8 cellular contexts compared by ENCODE assay signal in genomic region chr10:110210663-110211454, GRCh38. TPM values are rescaled to one million over a fixed set of nuclear protein-coding genes. Genes with fewer than 3 reads are reported as not detected.
DNase-seq lines count a peak whose midpoint lies in the region; ATAC-seq and TF ChIP-seq lines count a peak whose summit lies in the region.

No MANE protein-coding gene starts in this region.

- no peak overlapping the region for H2BK20ac ChIP-seq in H9 (ENCODE audit: low read depth, low read length, poor library complexity, severe bottlenecking)

- peak overlapping the region; percentile 96 for H3K18ac ChIP-seq in H9 (ENCODE audit: insufficient read length, low read depth, low read length)

- H2BK5ac ChIP-seq in H9 (ENCODE audit: insufficient read length, low read length), result no peak overlapping the region

- H3K9me3 Mint-ChIP-seq in H9, result peaks cover 0 to 2% of the 10 kb centered on the region in 2 experiments; a peak in 3 of 5 replicates
- H3K9me3 Mint-ChIP-seq in naive thymus-derived CD4-positive, alpha-beta T cell, result peaks cover 0 to 5% (median 0%) of the 10 kb centered on the region in 11 donors
- H3K9me3 Mint-ChIP-seq in stimulated activated effector memory CD8-positive, alpha-beta T cell treated with anti-CD3 and anti-CD28 coated beads, Interleukin-12 subunit alpha, Interleukin-12 subunit beta, amount 100 ng/mL, for 72 hours, result no peaks in the 10 kb centered on the region

- peak overlapping the region; percentile 76 for H2BK12ac ChIP-seq in H9 (ENCODE audit: insufficient read length, low read depth, low read length)

- no peaks in the 10 kb centered on the region for H3K79me1 ChIP-seq in H9 (ENCODE audit: insufficient read depth, low read depth, low read length, poor library complexity, severe bottlenecking)

- H3K14ac ChIP-seq in H9 (ENCODE audit: insufficient read depth, low read length), result peak overlapping the region; percentile 72

- peak overlapping the region; percentile 70 for H2BK120ac ChIP-seq in H9 (ENCODE audit: low read depth, low read length, poor library complexity, severe bottlenecking)

- no peak overlapping the region for H4K8ac ChIP-seq in H9 (replicated peaks; ENCODE audit: insufficient read length, low read depth, low read length)

- peak; percentile 70 for ATAC-seq in RWPE2 (ENCODE audit: low read depth)
- ATAC-seq in naive thymus-derived CD4-positive, alpha-beta T cell, result peak; percentile 76
- peak; percentile 80 for ATAC-seq in stimulated activated effector memory CD8-positive, alpha-beta T cell treated with anti-CD3 and anti-CD28 coated beads, Interleukin-12 subunit alpha, Interleukin-12 subunit beta, amount 100 ng/mL, for 72 hours

- peaks cover 28% of the 10 kb centered on the region for H3K27me3 ChIP-seq in H9 (ENCODE audit: insufficient read depth, low read length)
- no peaks in the 10 kb centered on the region for H3K27me3 ChIP-seq in RWPE2 (ENCODE audit: insufficient read depth, poor library complexity, severe bottlenecking)
- no peaks in the 10 kb centered on the region for H3K27me3 ChIP-seq in naive thymus-derived CD4-positive, alpha-beta T cell (ENCODE audit: control insufficient read depth in 2 of 2, insufficient read depth in 2 of 2, low read length in 2 of 2)

- H4K91ac ChIP-seq in H9 (ENCODE audit: insufficient read length, low read depth, low read length), result no peak overlapping the region

- H3K4me3 ChIP-seq in RWPE2 (ENCODE audit: severe bottlenecking), result peak overlapping the region; percentile 60
- peak overlapping the region; percentile 69 for H3K4me3 ChIP-seq in naive thymus-derived CD4-positive, alpha-beta T cell (ENCODE audit: low read length)

- POLR2A ChIA-PET in naive thymus-derived CD4-positive, alpha-beta T cell (lab: Charles Lee), result interaction anchor here (0.6 to 11.5 kb wide), 26 partner anchors 11 to 656 kb away, joined by 3 to 353 read pairs (median 4); partner anchors contain the start of gene SMNDC1

- no peaks in the 10 kb centered on the region for H3K79me2 ChIP-seq in H9 (ENCODE audit: insufficient read depth, low read length)

- no peak overlapping the region for H2AK5ac ChIP-seq in H9 (ENCODE audit: insufficient read length, low read length)

- H3K27ac ChIP-seq in H9 (ENCODE audit: insufficient read length, low read depth, low read length) (no peak overlapping the region), RWPE2 (ENCODE audit: poor library complexity, severe bottlenecking) (peak overlapping the region; percentile 47)
- peak overlapping the region; percentile 95 for H3K27ac ChIP-seq in naive thymus-derived CD4-positive, alpha-beta T cell (ENCODE audit: low read depth, low read length)

- H3K27me3 Mint-ChIP-seq in H9 (ENCODE audit: low read depth), result peaks cover 92% of the 10 kb centered on the region
- peaks cover 0 to 10% (median 7%) of the 10 kb centered on the region in 5 donors for H3K27me3 Mint-ChIP-seq in naive thymus-derived CD4-positive, alpha-beta T cell

- H4K20me1 ChIP-seq in H9 (ENCODE audit: control insufficient read depth, insufficient read depth, insufficient read length), result no peaks in the 10 kb centered on the region

- no peak overlapping the region for H3K23ac ChIP-seq in H9 (ENCODE audit: insufficient read length, low read depth, low read length)

- peak overlapping the region; percentile 78 to 91 for H3K4me3 Mint-ChIP-seq in H9
- H3K4me3 Mint-ChIP-seq in naive thymus-derived CD4-positive, alpha-beta T cell, result peak overlapping the region; percentile 93 to 99 (median 97)
- H3K4me3 Mint-ChIP-seq in stimulated activated effector memory CD8-positive, alpha-beta T cell treated with anti-CD3 and anti-CD28 coated beads, Interleukin-12 subunit alpha, Interleukin-12 subunit beta, amount 100 ng/mL, for 72 hours, result peak overlapping the region; percentile 92

- TF ChIP-seq CTCF in H9 (conservative IDR thresholded peaks at IDR 0.05), result no peak
- TF ChIP-seq CTCF in RWPE2 (IDR thresholded peaks at IDR 0.05; ENCODE audit: poor library complexity, severe bottlenecking), result no peak

- no peak overlapping the region for H4K5ac ChIP-seq in H9 (ENCODE audit: insufficient read length, low read depth, low read length)

- H3K27ac Mint-ChIP-seq in H9, result peak overlapping the region; percentile 86 to 93 (median 88); a peak in 6 of 7 replicates
- H3K27ac Mint-ChIP-seq in naive thymus-derived CD4-positive, alpha-beta T cell, result peak overlapping the region; percentile 95 to 99 (median 98)
- peak overlapping the region; percentile 96 for H3K27ac Mint-ChIP-seq in stimulated activated effector memory CD8-positive, alpha-beta T cell treated with anti-CD3 and anti-CD28 coated beads, Interleukin-12 subunit alpha, Interleukin-12 subunit beta, amount 100 ng/mL, for 72 hours

- no peak overlapping the region for H2AFZ ChIP-seq in H9 (ENCODE audit: low read length)

- H3K23me2 ChIP-seq in H9 (ENCODE audit: insufficient read length, low read depth, low read length, poor library complexity, severe bottlenecking), result peaks cover 30% of the 10 kb centered on the region

- peak; percentile 98 for DNase-seq in EH (ENCODE audit: low read depth)
- DNase-seq in H9, result peak; percentile 99
- peak; percentile 97 for DNase-seq in M059J (ENCODE audit: low read depth)
- peak; percentile 90 for DNase-seq in RWPE2 (ENCODE audit: low spot score)
- DNase-seq in activated T-helper 9 cell treated with anti-CD3 and anti-CD28 coated beads, Interleukin-2, amount 50 U/mL, for 16 hours (ENCODE audit: low read depth), result peak; percentile 88
- peak; percentile 98 for DNase-seq in fibroblast of peridontal ligament (ENCODE audit: extremely low read depth)
- DNase-seq in naive thymus-derived CD4-positive, alpha-beta T cell, result peak; percentile 81 to 92 (median 89)
- DNase-seq in stimulated activated effector memory CD8-positive, alpha-beta T cell treated with anti-CD3 and anti-CD28 coated beads, Interleukin-12 subunit alpha, Interleukin-12 subunit beta, amount 100 ng/mL, for 72 hours (ENCODE audit: low spot score in 2 of 2), result peak; percentile 90 to 97

- H3K9ac ChIP-seq in H9 (ENCODE audit: extremely low read depth, insufficient read length, low read length), result peak overlapping the region; percentile 62

- no peak overlapping the region; the same call in 1 of the 2 replicates for H3K4ac ChIP-seq in H9 (ENCODE audit: low read depth, low read length)

- H3K36me3 ChIP-seq in RWPE2 (ENCODE audit: low read depth), result no peaks in the 10 kb centered on the region
- peaks cover 0 to 5% (median 0%) of the 10 kb centered on the region in 3 experiments for H3K36me3 ChIP-seq in naive thymus-derived CD4-positive, alpha-beta T cell (ENCODE audit: control insufficient read depth in 2 of 3, insufficient read depth in 3 of 3, low read length in 3 of 3)

- H3K4me1 ChIP-seq in H9 (ENCODE audit: insufficient read depth, low read length), result no peaks in the 10 kb centered on the region; the same call in 1 of the 2 replicates
- no peaks in the 10 kb centered on the region for H3K4me1 ChIP-seq in RWPE2 (ENCODE audit: insufficient read depth, poor library complexity, severe bottlenecking)
- peaks cover 21 to 46% of the 10 kb centered on the region in 2 donors for H3K4me1 ChIP-seq in naive thymus-derived CD4-positive, alpha-beta T cell (ENCODE audit: control insufficient read depth in 2 of 2, insufficient read depth in 2 of 2, low read length in 2 of 2)

- no peaks in the 10 kb centered on the region; a peak in 1 of 7 replicates for H3K36me3 Mint-ChIP-seq in H9 (ENCODE audit: insufficient read depth in 1 of 3, low read depth in 3 of 3)
- H3K36me3 Mint-ChIP-seq in naive thymus-derived CD4-positive, alpha-beta T cell, result peaks cover 0 to 9% (median 0%) of the 10 kb centered on the region in 5 donors
- peaks cover 54% of the 10 kb centered on the region for H3K36me3 Mint-ChIP-seq in stimulated activated effector memory CD8-positive, alpha-beta T cell treated with anti-CD3 and anti-CD28 coated beads, Interleukin-12 subunit alpha, Interleukin-12 subunit beta, amount 100 ng/mL, for 72 hours

- H3K4me1 Mint-ChIP-seq in H9, result peaks cover 39 to 45% of the 10 kb centered on the region in 2 experiments
- peaks cover 34 to 64% (median 57%) of the 10 kb centered on the region in 7 donors for H3K4me1 Mint-ChIP-seq in naive thymus-derived CD4-positive, alpha-beta T cell
- H3K4me1 Mint-ChIP-seq in stimulated activated effector memory CD8-positive, alpha-beta T cell treated with anti-CD3 and anti-CD28 coated beads, Interleukin-12 subunit alpha, Interleukin-12 subunit beta, amount 100 ng/mL, for 72 hours, result peaks cover 59% of the 10 kb centered on the region

- no peak overlapping the region for H2BK15ac ChIP-seq in H9 (ENCODE audit: low read depth, low read length)

- WGBS in H9 (ENCODE audit: extremely low coverage, insufficient read length, low lambda C conversion rate), result no CpG with 5 or more reads among the region's 60 CpGs

- no peak overlapping the region for H3K56ac ChIP-seq in H9 (ENCODE audit: insufficient read length, low read depth, low read length)

- no peak overlapping the region for H3T11ph ChIP-seq in H9 (ENCODE audit: low read length)

- H3K4me2 ChIP-seq in H9 (ENCODE audit: insufficient read depth, insufficient read length, low read length), result peak overlapping the region; percentile 92

- CTCF ChIA-PET in naive thymus-derived CD4-positive, alpha-beta T cell (lab: Charles Lee), result interaction anchor here (0.6 to 8.5 kb wide), 11 partner anchors 13 to 399 kb away, joined by 3 to 95 read pairs (median 3); no protein-coding TSS in a partner anchor

- intact Hi-C loops in naive thymus-derived CD4-positive, alpha-beta T cell (cut with micrococcal nuclease), result loop anchor here (1.0 to 5.0 kb wide), 9 partner anchors 15 to 708 kb away; partner anchors contain the start of genes BBIP1 (in 2 of the 2), SHOC2 (in 2 of the 2), DUSP5 (in 1 of the 2) and PDCD4 (in 1 of the 2)

- no peaks in the 10 kb centered on the region for H3K9me3 ChIP-seq in H9 (ENCODE audit: control insufficient read depth, low read depth, low read length)
- H3K9me3 ChIP-seq in RWPE2 (ENCODE audit: severe bottlenecking), result no peaks in the 10 kb centered on the region
- H3K9me3 ChIP-seq in naive thymus-derived CD4-positive, alpha-beta T cell (ENCODE audit: control insufficient read depth in 2 of 3, low read length in 3 of 3), result no peaks in the 10 kb centered on the region

RNA-seq across cellular contexts. Expression of gene MXI1, which starts 3.5 kb away (rescaled TPM):
- total RNA-seq in H9 (2021), result 5.6 TPM in 2 replicates
- total RNA-seq in M059J (2014; rRNA removed; shearing (Covaris generic)), result 10.6 and 14.4 TPM in 2 replicates
- 10 to 100 TPM; 36.6 to 57.1 (median 54.9) TPM for total RNA-seq in naive thymus-derived CD4-positive, alpha-beta T cell
- 10 to 100 TPM; 46.1 to 52.7 TPM for polyA plus RNA-seq in naive thymus-derived CD4-positive, alpha-beta T cell
